16 cellular contexts compared by ENCODE assay signal in genomic region chr1:232317336-232317735, GRCh38.
A peak's percentile ranks its signal among the peaks of the same experiment; 100 is the strongest.
DNase-seq lines count a peak whose midpoint lies in the region; ATAC-seq and TF ChIP-seq lines count a peak whose summit lies in the region.
"Had no signal": no experiment of that assay in that cellular context is flagged by ENCODE, and none has a peak within 500 bp of the region (broad histone marks: within the 10 kb centered on the region; RNA-seq: fewer than 3 reads in every experiment).

No MANE protein-coding gene starts in this region.

- ATAC-seq in heart left ventricle (no peak), HG03378 (IDR thresholded peaks at IDR 0.05; ENCODE audit: unreplicated experiment) (no peak), GM18868 (IDR thresholded peaks at IDR 0.05; ENCODE audit: unreplicated experiment) (no peak)
- ATAC-seq: GM12878 had no signal

- H3K4me1 ChIP-seq in cardiac muscle cell (ENCODE audit: low read depth) (peaks cover 36% of the 10 kb centered on the region), heart left ventricle (peaks cover 0 to 17% (median 11%) of the 10 kb centered on the region in 12 donors), suprapubic skin (peaks cover 40% of the 10 kb centered on the region)

- TF ChIP-seq CTCF in cardiac muscle cell (IDR thresholded peaks at IDR 0.05; ENCODE audit: low read depth, low read length) (no peak), heart left ventricle (IDR thresholded peaks at IDR 0.05) (no peak), suprapubic skin (IDR thresholded peaks at IDR 0.05) (no peak)

- H3K27me3 ChIP-seq in cardiac muscle cell = no peaks in the 10 kb centered on the region
- H3K27me3 ChIP-seq in heart left ventricle = no peaks in the 10 kb centered on the region
- H3K27me3 ChIP-seq in suprapubic skin = no peaks in the 10 kb centered on the region

- H3K4me3 ChIP-seq in cardiac muscle cell = no peak overlapping the region
- H3K4me3 ChIP-seq in heart left ventricle = no peak overlapping the region
- no peak overlapping the region for H3K4me3 ChIP-seq in suprapubic skin
- H3K4me3 ChIP-seq: GM12878 had no signal

- TF ChIP-seq POLR2A in heart left ventricle (IDR thresholded peaks at IDR 0.05) (no peak), suprapubic skin (IDR thresholded peaks at IDR 0.05) (no peak)

- TF ChIP-seq EP300 in suprapubic skin (IDR thresholded peaks at IDR 0.05) = no peak

- intact Hi-C loops in heart left ventricle (cut with DNase I) = loop anchor here in 4 of 10 donors (5.0 to 10.0 kb wide), 6 partner anchors 237 to 563 kb away; no protein-coding TSS in a partner anchor

- H3K36me3 ChIP-seq in cardiac muscle cell (no peaks in the 10 kb centered on the region), heart left ventricle (no peaks in the 10 kb centered on the region), suprapubic skin (no peaks in the 10 kb centered on the region)

- H3K9me3 ChIP-seq in cardiac muscle cell (ENCODE audit: low read depth) (no peaks in the 10 kb centered on the region), heart left ventricle (peaks cover 0 to 19% (median 0%) of the 10 kb centered on the region in 12 donors), suprapubic skin (no peaks in the 10 kb centered on the region)

- H3K27ac ChIP-seq in cardiac muscle cell = peak overlapping the region; percentile 94
- no peak overlapping the region for H3K27ac ChIP-seq in heart left ventricle
- H3K27ac ChIP-seq in suprapubic skin = peak overlapping the region; percentile 30

- DNase-seq in cardiac muscle cell (ENCODE audit: low read depth in 1 of 2, low spot score in 1 of 2) = no peak
- no peak for DNase-seq in heart left ventricle
- peak; percentile 30 for DNase-seq in glomerular visceral epithelial cell (ENCODE audit: extremely low spot score)
- DNase-seq in left kidney (ENCODE audit: low read depth, low spot score) = peak; percentile 26
- no peak for DNase-seq in suprapubic skin (ENCODE audit: low spot score in 2 of 2)
- DNase-seq in medulla oblongata (ENCODE audit: extremely low spot score) = no peak
- DNase-seq: 8988T; ACHN; C1 segment of cervical spinal cord; CD4-positive, alpha-beta T cell; DMS79; GOT3; H9 had no signal

Comparison
In these comparisons a context has a peak if more than half of its experiments do, and no peak if none do; other contexts are left out.
1. H3K27ac ChIP-seq: peak in cardiac muscle cell (single experiment) and suprapubic skin (single experiment); none in heart left ventricle (0 of 12).
2. DNase-seq: peak in glomerular visceral epithelial cell (single experiment) and left kidney (single experiment); none in cardiac muscle cell (0 of 2), heart left ventricle (0 of 5), suprapubic skin (0 of 2) and medulla oblongata (single experiment).